ENCODE assay signal across 19 cellular contexts in the genomic region with DNA sequence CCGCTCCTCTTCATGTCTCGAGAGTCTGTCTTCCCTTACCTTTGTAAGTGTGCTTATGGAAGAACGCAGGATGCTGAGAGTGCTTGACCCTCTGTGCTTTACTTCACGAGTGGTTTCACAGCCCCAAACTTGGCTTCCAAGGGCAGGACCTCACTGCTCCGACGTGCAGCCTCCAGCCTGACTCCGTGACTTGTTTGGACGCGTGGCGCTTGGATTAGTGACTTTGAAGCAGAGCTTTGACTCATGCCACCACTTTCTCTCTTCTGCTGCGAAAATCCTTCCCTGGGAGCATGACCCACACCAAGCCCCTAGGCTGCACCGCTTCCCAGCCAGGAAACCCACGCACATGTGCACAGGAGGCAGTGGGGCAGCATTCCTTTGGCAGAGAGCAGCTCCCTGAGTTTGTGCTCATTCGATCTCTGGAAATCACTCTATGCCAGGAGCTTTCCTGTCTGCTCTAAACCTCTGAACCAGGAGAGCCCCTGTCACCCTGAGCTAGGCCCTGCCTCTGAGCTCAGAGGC.
DNase-seq lines count a peak whose midpoint lies in the region; ATAC-seq, FAIRE-seq and TF ChIP-seq lines count a peak whose summit lies in the region.
"Had no signal": no experiment of that assay in that cellular context is flagged by ENCODE, and none has a peak within 500 bp of the region (broad histone marks: within the 10 kb centered on the region; RNA-seq: fewer than 3 reads in every experiment).

No MANE protein-coding gene starts in this region.

- ATAC-seq in GM23338 (no peak), GM21717 (IDR thresholded peaks at IDR 0.05; ENCODE audit: unreplicated experiment) (no peak)
- ATAC-seq: A549 had no signal

- no peak overlapping the region for H2AFZ ChIP-seq in GM23338
- no peak overlapping the region for H2AFZ ChIP-seq in astrocyte (ENCODE audit: low read depth, low read length)

- 88 to 89% methylated on average over 14 of the region's 14 CpGs for WGBS in sigmoid colon, 2 donors

- peak overlapping the region; percentile 31 for H3K9ac ChIP-seq in astrocyte (ENCODE audit: low read length)
- H3K9ac ChIP-seq: SK-N-SH had no signal

- no peaks in the 10 kb centered on the region for H3K79me2 ChIP-seq in GM23338 (replicated peaks; ENCODE audit: insufficient read depth)
- H3K79me2 ChIP-seq in astrocyte (ENCODE audit: insufficient read depth, low read length), result no peaks in the 10 kb centered on the region

- H3K27ac ChIP-seq in GM23338 (ENCODE audit: low read depth) (no peak overlapping the region), astrocyte (ENCODE audit: low read depth, low read length) (no peak overlapping the region), sigmoid colon (no peak overlapping the region)
- H3K27ac ChIP-seq: A549, RWPE1 had no signal

- H3K9me3 ChIP-seq in astrocyte (ENCODE audit: insufficient read depth, low read depth, low read length) (no peaks in the 10 kb centered on the region), sigmoid colon (no peaks in the 10 kb centered on the region)
- H3K9me3 ChIP-seq: A549, BE2C, SK-N-SH had no signal

- H3K4me2 ChIP-seq in GM23338 (no peak overlapping the region), astrocyte (ENCODE audit: low read length) (no peak overlapping the region)
- H3K4me2 ChIP-seq: A549, SK-N-SH had no signal

- no peaks in the 10 kb centered on the region for H3K36me3 ChIP-seq in GM23338 (ENCODE audit: insufficient read depth)
- no peaks in the 10 kb centered on the region for H3K36me3 ChIP-seq in astrocyte (ENCODE audit: insufficient read depth, low read length)
- H3K36me3 ChIP-seq in sigmoid colon, result no peaks in the 10 kb centered on the region
- H3K36me3 ChIP-seq: BE2C had no signal

- H4K20me1 ChIP-seq in GM23338 (replicated peaks; ENCODE audit: insufficient read depth) (no peaks in the 10 kb centered on the region), astrocyte (ENCODE audit: insufficient read depth, low read length) (no peaks in the 10 kb centered on the region)

- no peak for TF ChIP-seq EP300 in sigmoid colon (IDR thresholded peaks at IDR 0.05)

- H3K27me3 Mint-ChIP-seq in GM23338 (ENCODE audit: insufficient read depth, low read depth, poor library complexity) (peaks cover 9% of the 10 kb centered on the region), astrocyte (ENCODE audit: low read depth, unreplicated experiment) (peaks cover 9% of the 10 kb centered on the region)
- H3K27me3 Mint-ChIP-seq: CD4-positive, CD25-positive, alpha-beta regulatory T cell had no signal

- no peaks in the 10 kb centered on the region for H3F3A ChIP-seq in GM23338 (replicated peaks; ENCODE audit: low read depth)

- intact Hi-C loops in sigmoid colon (cut with DNase I), result no loop called here

- no peak for FAIRE-seq in astrocyte (lab: Jason Lieb, UNC)
- FAIRE-seq: A549, GM12892, GM18507 had no signal

- H3K36me3 Mint-ChIP-seq in GM23338 (ENCODE audit: low read depth) (no peaks in the 10 kb centered on the region), astrocyte (ENCODE audit: low read depth, unreplicated experiment) (peaks cover 2% of the 10 kb centered on the region)
- H3K36me3 Mint-ChIP-seq: CD4-positive, CD25-positive, alpha-beta regulatory T cell had no signal

- TF ChIP-seq CTCF in GM23338 (conservative IDR thresholded peaks at IDR 0.05; ENCODE audit: low read depth in 2 of 2) (no peak), astrocyte (IDR thresholded peaks at IDR 0.05; ENCODE audit: insufficient read depth, low read depth, low read length) (no peak), sigmoid colon (IDR thresholded peaks at IDR 0.05) (no peak)

- no peaks in the 10 kb centered on the region for H3K27me3 ChIP-seq in GM23338 (ENCODE audit: insufficient read depth)
- H3K27me3 ChIP-seq in astrocyte (ENCODE audit: insufficient read depth, low read length), result no peaks in the 10 kb centered on the region
- H3K27me3 ChIP-seq in sigmoid colon, result no peaks in the 10 kb centered on the region
- H3K27me3 ChIP-seq: BE2C had no signal

- peak overlapping the region; percentile 58 for H3K27ac Mint-ChIP-seq in GM23338
- H3K27ac Mint-ChIP-seq in astrocyte (ENCODE audit: unreplicated experiment), result no peak overlapping the region
- H3K27ac Mint-ChIP-seq: CD4-positive, CD25-positive, alpha-beta regulatory T cell had no signal

- no peak overlapping the region for H3K4me3 Mint-ChIP-seq in GM23338
- H3K4me3 Mint-ChIP-seq in astrocyte (ENCODE audit: unreplicated experiment), result no peak overlapping the region
- H3K4me3 Mint-ChIP-seq: CD4-positive, CD25-positive, alpha-beta regulatory T cell had no signal

- H3K4me1 ChIP-seq in GM23338 (ENCODE audit: insufficient read depth) (no peaks in the 10 kb centered on the region), astrocyte (ENCODE audit: insufficient read depth, low read length) (peaks cover 10% of the 10 kb centered on the region), sigmoid colon (no peaks in the 10 kb centered on the region)
- H3K4me1 ChIP-seq: A549, BE2C had no signal

- TF ChIP-seq POLR2A in sigmoid colon (IDR thresholded peaks at IDR 0.05), result no peak

- no peak overlapping the region for H3K4me3 ChIP-seq in GM23338
- no peak overlapping the region for H3K4me3 ChIP-seq in astrocyte (ENCODE audit: insufficient read depth, low read depth, low read length)
- H3K4me3 ChIP-seq in sigmoid colon, result no peak overlapping the region
- H3K4me3 ChIP-seq: A549 had no signal

- DNase-seq in GM23338 (ENCODE audit: low spot score) (no peak), astrocyte (ENCODE audit: low read depth) (no peak), islet precursor cell (peak; percentile 80), sigmoid colon (peak; percentile 32), midbrain (lab: John Stamatoyannopoulos, UW) (no peak)
- no peak for DNase-seq in activated T-cell treated with anti-CD3 and anti-CD28 coated beads, Interleukin-2, amount 50 U/mL, for 48 hours
- DNase-seq: BE2C; CD4-positive, CD25-positive, alpha-beta regulatory T cell; NCI-H1092; NCI-H1436; NCI-H187 treated with DMSO at 0.1 percent for 48 hours; NCI-H2107; SHP77 treated with DMSO at 0.1 percent for 48 hours; SK-N-SH had no signal

- no peaks in the 10 kb centered on the region for H3K9me2 ChIP-seq in GM23338 (ENCODE audit: insufficient read depth)
- H3K9me2 ChIP-seq: SK-N-SH had no signal

- H3K4me1 Mint-ChIP-seq in GM23338 (peaks cover 2% of the 10 kb centered on the region; the same call in 1 of the 3 replicates), astrocyte (ENCODE audit: low read depth, unreplicated experiment) (peaks cover 11% of the 10 kb centered on the region)
- H3K4me1 Mint-ChIP-seq: CD4-positive, CD25-positive, alpha-beta regulatory T cell had no signal

- H3K9me3 Mint-ChIP-seq in GM23338 (peaks cover 3% of the 10 kb centered on the region; the same call in 2 of the 3 replicates), astrocyte (ENCODE audit: unreplicated experiment) (peaks cover 10% of the 10 kb centered on the region)

TF ChIP-seq in GM23338, 12 proteins besides CTCF, POLR2A, EP300 and RAD21 (continues in another document):
- TF ChIP-seq, protein P1, sequence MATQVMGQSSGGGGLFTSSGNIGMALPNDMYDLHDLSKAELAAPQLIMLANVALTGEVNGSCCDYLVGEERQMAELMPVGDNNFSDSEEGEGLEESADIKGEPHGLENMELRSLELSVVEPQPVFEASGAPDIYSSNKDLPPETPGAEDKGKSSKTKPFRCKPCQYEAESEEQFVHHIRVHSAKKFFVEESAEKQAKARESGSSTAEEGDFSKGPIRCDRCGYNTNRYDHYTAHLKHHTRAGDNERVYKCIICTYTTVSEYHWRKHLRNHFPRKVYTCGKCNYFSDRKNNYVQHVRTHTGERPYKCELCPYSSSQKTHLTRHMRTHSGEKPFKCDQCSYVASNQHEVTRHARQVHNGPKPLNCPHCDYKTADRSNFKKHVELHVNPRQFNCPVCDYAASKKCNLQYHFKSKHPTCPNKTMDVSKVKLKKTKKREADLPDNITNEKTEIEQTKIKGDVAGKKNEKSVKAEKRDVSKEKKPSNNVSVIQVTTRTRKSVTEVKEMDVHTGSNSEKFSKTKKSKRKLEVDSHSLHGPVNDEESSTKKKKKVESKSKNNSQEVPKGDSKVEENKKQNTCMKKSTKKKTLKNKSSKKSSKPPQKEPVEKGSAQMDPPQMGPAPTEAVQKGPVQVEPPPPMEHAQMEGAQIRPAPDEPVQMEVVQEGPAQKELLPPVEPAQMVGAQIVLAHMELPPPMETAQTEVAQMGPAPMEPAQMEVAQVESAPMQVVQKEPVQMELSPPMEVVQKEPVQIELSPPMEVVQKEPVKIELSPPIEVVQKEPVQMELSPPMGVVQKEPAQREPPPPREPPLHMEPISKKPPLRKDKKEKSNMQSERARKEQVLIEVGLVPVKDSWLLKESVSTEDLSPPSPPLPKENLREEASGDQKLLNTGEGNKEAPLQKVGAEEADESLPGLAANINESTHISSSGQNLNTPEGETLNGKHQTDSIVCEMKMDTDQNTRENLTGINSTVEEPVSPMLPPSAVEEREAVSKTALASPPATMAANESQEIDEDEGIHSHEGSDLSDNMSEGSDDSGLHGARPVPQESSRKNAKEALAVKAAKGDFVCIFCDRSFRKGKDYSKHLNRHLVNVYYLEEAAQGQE (IDR thresholded peaks at IDR 0.05; ENCODE audit: unreplicated experiment), result no peak
- TF ChIP-seq, protein P2, sequence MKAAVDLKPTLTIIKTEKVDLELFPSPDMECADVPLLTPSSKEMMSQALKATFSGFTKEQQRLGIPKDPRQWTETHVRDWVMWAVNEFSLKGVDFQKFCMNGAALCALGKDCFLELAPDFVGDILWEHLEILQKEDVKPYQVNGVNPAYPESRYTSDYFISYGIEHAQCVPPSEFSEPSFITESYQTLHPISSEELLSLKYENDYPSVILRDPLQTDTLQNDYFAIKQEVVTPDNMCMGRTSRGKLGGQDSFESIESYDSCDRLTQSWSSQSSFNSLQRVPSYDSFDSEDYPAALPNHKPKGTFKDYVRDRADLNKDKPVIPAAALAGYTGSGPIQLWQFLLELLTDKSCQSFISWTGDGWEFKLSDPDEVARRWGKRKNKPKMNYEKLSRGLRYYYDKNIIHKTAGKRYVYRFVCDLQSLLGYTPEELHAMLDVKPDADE (IDR thresholded peaks at IDR 0.05), result no peak
- TF ChIP-seq EZH2phosphoT487 (IDR thresholded peaks at IDR 0.05; ENCODE audit: unreplicated experiment) (no peak), POLR2AphosphoS5 (IDR thresholded peaks at IDR 0.05; ENCODE audit: low read depth) (no peak), ZNF114 (CRISPR knock-in tag; IDR thresholded peaks at IDR 0.05) (no peak), JUNB (IDR thresholded peaks at IDR 0.05; ENCODE audit: unreplicated experiment) (no peak)

Comparison
In these comparisons a context has a peak if more than half of its experiments do, and no peak if none do; other contexts are left out.
1. DNase-seq: peak in islet precursor cell (single experiment) and sigmoid colon (single experiment); none in GM23338 (single experiment), astrocyte (single experiment), activated T-cell treated with anti-CD3 and anti-CD28 coated beads, Interleukin-2, amount 50 U/mL, for 48 hours (0 of 2) and midbrain (single experiment).